In the genomic region with DNA sequence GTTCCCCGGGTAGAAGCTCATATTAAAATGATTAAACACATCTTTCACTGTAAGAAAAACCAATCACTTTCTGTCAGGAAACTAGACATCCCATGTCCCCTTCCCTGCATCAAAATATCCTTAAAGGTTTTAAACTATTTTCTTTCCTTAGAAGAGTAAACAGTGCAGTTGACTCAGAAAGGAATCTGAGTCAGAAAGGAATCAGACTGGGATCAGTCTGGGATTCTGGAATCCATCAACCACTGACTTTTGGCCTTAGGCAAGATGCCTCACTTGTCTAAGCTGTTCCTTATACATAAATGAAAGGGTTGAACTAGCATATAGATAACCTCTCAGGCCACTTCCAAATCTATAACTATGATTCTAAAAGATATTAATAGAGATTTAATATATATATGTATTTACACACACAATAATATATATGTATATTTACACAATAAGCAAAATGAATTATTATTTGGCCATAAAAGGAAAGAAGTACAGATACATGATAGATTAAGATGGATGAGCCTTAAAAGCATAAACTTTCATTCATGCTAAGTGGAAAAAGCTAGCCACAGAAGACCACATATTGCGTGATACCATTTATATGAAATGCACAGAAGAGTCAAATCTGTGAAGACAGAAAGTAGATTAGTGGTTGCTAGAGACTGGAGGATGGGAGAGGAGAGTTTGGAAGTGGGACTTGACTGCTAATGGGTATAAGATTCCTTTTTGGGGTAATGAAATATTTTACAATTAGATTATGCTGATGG, we compare ENCODE assay signal across 11 cellular contexts.
DNase-seq lines count a peak whose midpoint lies in the region; ATAC-seq and TF ChIP-seq lines count a peak whose summit lies in the region.
"Had no signal": no experiment of that assay in that cellular context is flagged by ENCODE, and none has a peak within 500 bp of the region (broad histone marks: within the 10 kb centered on the region; RNA-seq: fewer than 3 reads in every experiment).

No MANE protein-coding gene starts in this region.

- 55 to 66% methylated on average over 2 of the region's 2 CpGs for WGBS in sigmoid colon, 2 donors
- WGBS in psoas muscle, 3 donors: 67 to 75% (median 71%) methylated on average over 2 of the region's 2 CpGs

- intact Hi-C loops in sigmoid colon (cut with DNase I) (loop anchor here (10.0 kb wide), 1 partner anchor 510 kb away; no protein-coding TSS in a partner anchor), psoas muscle (cut with DNase I) (loop anchor here in 1 of 2 donors (10.0 kb wide), 1 partner anchor 150 kb away; no protein-coding TSS in a partner anchor)

- ATAC-seq in psoas muscle (no peak), HG03045 (IDR thresholded peaks at IDR 0.05; ENCODE audit: unreplicated experiment) (no peak)

- peak overlapping the region; percentile 26 for H3K27ac ChIP-seq in SJCRH30
- no peak overlapping the region for H3K27ac ChIP-seq in fibroblast of lung (ENCODE audit: insufficient read depth, low read length)
- peak overlapping the region in 3 of 4 donors; percentile 23 to 62 (median 58) for H3K27ac ChIP-seq in sigmoid colon
- no peak overlapping the region for H3K27ac ChIP-seq in psoas muscle

- H3K9me3 ChIP-seq in SJCRH30 (replicated peaks) (no peaks in the 10 kb centered on the region; the same call in 1 of the 2 replicates), fibroblast of lung (ENCODE audit: control insufficient read depth, insufficient read depth, low read depth, low read length) (no peaks in the 10 kb centered on the region), sigmoid colon (no peaks in the 10 kb centered on the region), psoas muscle (peaks cover 5% of the 10 kb centered on the region)

- H3K4me2 ChIP-seq in fibroblast of lung (ENCODE audit: extremely low read depth, insufficient read depth, low read length): peak overlapping the region; percentile 48

- TF ChIP-seq EP300 in sigmoid colon (IDR thresholded peaks at IDR 0.05): no peak

- no peaks in the 10 kb centered on the region for H4K20me1 ChIP-seq in fibroblast of lung (ENCODE audit: control insufficient read depth, extremely low read depth, insufficient read depth, low read length)

- DNase-seq in GM04504 (ENCODE audit: low read depth): peak; percentile 35
- DNase-seq in SJCRH30: peak; percentile 37 to 62
- DNase-seq in fibroblast of lung (ENCODE audit: low read depth in 2 of 2): peak; percentile 37 to 72
- no peak for DNase-seq in sigmoid colon
- DNase-seq in DMS 273 (lab: John Stamatoyannopoulos, UW; ENCODE audit: unreplicated experiment): no peak
- no peak for DNase-seq in psoas muscle
- no peak for DNase-seq in GDM1 (lab: John Stamatoyannopoulos, UW)
- DNase-seq: activated CD4-positive, alpha-beta T cell treated with anti-CD3 and anti-CD28 coated beads for 1 hour; DND-41; SHP77 had no signal

- H3K4me1 ChIP-seq in SJCRH30 (peaks cover 61% of the 10 kb centered on the region), fibroblast of lung (ENCODE audit: control insufficient read depth, extremely low read depth, insufficient read depth, low read length) (peaks cover 6% of the 10 kb centered on the region), sigmoid colon (peaks cover 0 to 51% (median 41%) of the 10 kb centered on the region in 4 donors), psoas muscle (no peaks in the 10 kb centered on the region)

- H3K4me3 ChIP-seq in SJCRH30 (no peak overlapping the region), fibroblast of lung (replicated peaks in 1 of 4; ENCODE audit: control extremely low read depth in 1 of 4, insufficient read depth in 1 of 4, low read depth in 3 of 4, low read length in 4 of 4) (no peak overlapping the region), sigmoid colon (no peak overlapping the region), psoas muscle (no peak overlapping the region)

- no peak overlapping the region for H3K9ac ChIP-seq in fibroblast of lung (ENCODE audit: insufficient read depth, low read length)

- TF ChIP-seq CTCF in fibroblast of lung (conservative IDR thresholded peaks at IDR 0.05 in 1 of 2, IDR thresholded peaks at IDR 0.05 in 1 of 2; ENCODE audit: low read depth in 1 of 2, low read length in 2 of 2) (no peak), sigmoid colon (IDR thresholded peaks at IDR 0.05) (no peak), psoas muscle (IDR thresholded peaks at IDR 0.05) (no peak)

- H3K27me3 ChIP-seq in SJCRH30: no peaks in the 10 kb centered on the region
- H3K27me3 ChIP-seq in fibroblast of lung (ENCODE audit: control insufficient read depth, insufficient read depth, low read length): no peaks in the 10 kb centered on the region
- no peaks in the 10 kb centered on the region for H3K27me3 ChIP-seq in sigmoid colon
- no peaks in the 10 kb centered on the region for H3K27me3 ChIP-seq in psoas muscle (ENCODE audit: insufficient read depth in 3 of 3, low read length in 2 of 3)

- no peak overlapping the region for H2AFZ ChIP-seq in fibroblast of lung (ENCODE audit: low read length)

- TF ChIP-seq POLR2A in sigmoid colon (IDR thresholded peaks at IDR 0.05): no peak

- H3K79me2 ChIP-seq in fibroblast of lung (ENCODE audit: control insufficient read depth, insufficient read depth, low read length): no peaks in the 10 kb centered on the region

- no peaks in the 10 kb centered on the region for H3K36me3 ChIP-seq in SJCRH30
- H3K36me3 ChIP-seq in fibroblast of lung (ENCODE audit: control insufficient read depth, insufficient read depth, low read length): no peaks in the 10 kb centered on the region
- no peaks in the 10 kb centered on the region for H3K36me3 ChIP-seq in sigmoid colon
- no peaks in the 10 kb centered on the region for H3K36me3 ChIP-seq in psoas muscle (ENCODE audit: insufficient read depth in 1 of 2, low read depth in 1 of 2)

Comparison
In these comparisons a context has a peak if more than half of its experiments do, and no peak if none do; other contexts are left out.
1. DNase-seq: peak in GM04504 (single experiment), SJCRH30 (2 of 2) and fibroblast of lung (2 of 2); none in sigmoid colon (single experiment), DMS 273 (single experiment), psoas muscle (0 of 2) and GDM1 (single experiment).
2. H3K27ac ChIP-seq: peak in SJCRH30 (single experiment) and sigmoid colon (3 of 4); none in fibroblast of lung (single experiment) and psoas muscle (single experiment).